In the genomic region with DNA sequence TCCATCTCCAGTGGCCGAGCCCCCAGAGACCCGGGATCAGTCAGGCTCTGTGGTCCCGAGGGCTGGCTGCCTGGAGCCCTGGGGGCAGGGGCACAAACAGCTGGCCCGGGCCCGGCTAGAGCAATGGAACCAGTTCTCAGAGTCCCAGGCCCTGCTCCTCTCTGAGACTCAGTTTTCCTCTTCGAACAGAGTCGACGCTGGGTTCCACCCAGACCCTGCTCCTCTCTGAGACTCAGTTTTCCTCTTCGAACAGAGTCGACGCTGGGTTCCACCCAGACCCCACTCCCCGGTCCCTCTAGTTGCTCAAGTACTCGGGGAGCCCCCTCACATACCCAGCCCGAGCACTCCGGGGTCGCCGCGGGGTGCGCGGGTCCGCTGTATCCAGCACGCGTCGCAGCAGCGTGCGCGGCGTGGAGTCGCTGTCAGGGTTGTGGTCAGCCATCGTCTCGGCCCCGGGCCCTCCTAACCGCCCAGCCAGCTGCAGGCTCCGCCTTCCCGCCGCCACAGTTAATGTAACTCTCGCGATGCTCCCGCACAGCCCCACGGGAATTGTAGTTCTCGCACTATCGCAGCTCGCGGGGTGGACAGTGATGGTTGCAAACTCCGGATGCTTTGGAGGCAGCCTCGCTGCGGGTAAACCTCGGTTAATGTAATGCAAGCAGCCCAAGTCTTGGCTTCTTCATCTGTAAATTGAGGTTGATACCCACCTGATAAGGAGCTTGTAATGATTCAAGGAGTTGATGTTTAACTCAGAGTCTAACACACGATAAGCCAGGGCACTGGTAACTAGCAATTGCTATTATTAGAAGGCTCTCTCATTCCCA, we compare ENCODE assay signal across 8 cellular contexts. TPM values are rescaled to one million over a fixed set of nuclear protein-coding genes. Genes with fewer than 3 reads are reported as not detected.
A peak's percentile ranks its signal among the peaks of the same experiment; 100 is the strongest.
DNase-seq lines count a peak whose midpoint lies in the region; ATAC-seq, FAIRE-seq and TF ChIP-seq lines count a peak whose summit lies in the region.

No MANE protein-coding gene starts in this region.

- H3K27me3 Mint-ChIP-seq in activated naive CD8-positive, alpha-beta T cell, result no peaks in the 10 kb centered on the region

- intact Hi-C loops in Right ventricle myocardium inferior (cut with DNase I) (no loop called here), pancreas (cut with DNase I) (no loop called here), tibial artery (cut with DNase I; ENCODE audit: low total_unique reads) (loop anchor here (5.0 to 10.0 kb wide), 2 partner anchors 51 to 94 kb away; a partner anchor contains a TSS)

- H3K4me1 ChIP-seq in pancreas (peaks cover 0 to 7% (median 5%) of the 10 kb centered on the region in 3 donors), tibial artery (peaks cover 0 to 19% (median 16%) of the 10 kb centered on the region in 4 donors)

- DNase-seq in NCI-H1092 (lab: John Stamatoyannopoulos, UW), result peak; percentile 86
- peak; percentile 98 for DNase-seq in Right ventricle myocardium inferior (ENCODE audit: missing footprints)
- peak; percentile 85 to 95 (median 92) for DNase-seq in pancreas
- peak; percentile 95 to 97 for DNase-seq in tibial artery

- no peak for FAIRE-seq in pancreas (lab: Jason Lieb, UNC)

- peak; percentile 79 for TF ChIP-seq POLR2A in GM10847 (IDR thresholded peaks at IDR 0.05; ENCODE audit: extremely low read depth, insufficient read length)

- H3K36me3 ChIP-seq in pancreas (peaks cover 0 to 20% (median 12%) of the 10 kb centered on the region in 3 donors), tibial artery (peaks cover 19 to 36% (median 36%) of the 10 kb centered on the region in 3 donors)

- H3K27ac ChIP-seq in pancreas (no peak overlapping the region), tibial artery (peak overlapping the region; percentile 78 to 88)

- no peaks in the 10 kb centered on the region for H3K9me3 Mint-ChIP-seq in activated naive CD8-positive, alpha-beta T cell (ENCODE audit: low read depth)

- TF ChIP-seq CTCF in pancreas (IDR thresholded peaks at IDR 0.05), result no peak
- no peak for TF ChIP-seq CTCF in tibial artery (IDR thresholded peaks at IDR 0.05)

- H3K27ac Mint-ChIP-seq in activated naive CD8-positive, alpha-beta T cell, result peak overlapping the region; percentile 81

- peak; percentile 95 for ATAC-seq in HG02610 (IDR thresholded peaks at IDR 0.05; ENCODE audit: unreplicated experiment)
- peak; percentile 99 for ATAC-seq in SK-N-SH treated with all-trans-retinoic acid at 6 μM for 48 hours
- peak; percentile 97 for ATAC-seq in Right ventricle myocardium inferior
- ATAC-seq in pancreas, result peak; percentile 99 to 100 (median 100)

- H3K27me3 ChIP-seq in pancreas (no peaks in the 10 kb centered on the region), tibial artery (no peaks in the 10 kb centered on the region)

- peaks cover 3% of the 10 kb centered on the region for H3K36me3 Mint-ChIP-seq in activated naive CD8-positive, alpha-beta T cell

- H3K4me3 Mint-ChIP-seq in activated naive CD8-positive, alpha-beta T cell, result peak overlapping the region; percentile 88

- H3K9me3 ChIP-seq in pancreas, result no peaks in the 10 kb centered on the region
- H3K9me3 ChIP-seq in tibial artery, result no peaks in the 10 kb centered on the region

- H3K4me3 ChIP-seq in pancreas (peak overlapping the region; percentile 65 to 74 (median 70)), tibial artery (peak overlapping the region; percentile 76 to 82)

- H3K4me1 Mint-ChIP-seq in activated naive CD8-positive, alpha-beta T cell (ENCODE audit: low read depth), result peaks cover 15% of the 10 kb centered on the region

- 0 to 1% methylated on average over 48 to 49 of the region's 49 CpGs for WGBS in pancreas, 2 donors

TF ChIP-seq in SK-N-SH treated with all-trans-retinoic acid at 6 μM for 48 hours, 23 proteins besides CTCF, POLR2A, EP300 and RAD21:
- TF ChIP-seq ESRRG (CRISPR knock-in tag; IDR thresholded peaks at IDR 0.05) (no peak), SNAI2 (CRISPR knock-in tag; IDR thresholded peaks at IDR 0.05) (no peak), TCF4 (CRISPR knock-in tag; IDR thresholded peaks at IDR 0.05; ENCODE audit: borderline replicate concordance) (no peak), ZC3H10 (CRISPR knock-in tag; IDR thresholded peaks at IDR 0.05) (no peak), ZFP3 (CRISPR knock-in tag; IDR thresholded peaks at IDR 0.05) (no peak), RARB (CRISPR knock-in tag; IDR thresholded peaks at IDR 0.05) (no peak), OSR1 (CRISPR knock-in tag; IDR thresholded peaks at IDR 0.05) (no peak), ZFP30 (CRISPR knock-in tag; IDR thresholded peaks at IDR 0.05) (no peak), TOX (CRISPR knock-in tag; IDR thresholded peaks at IDR 0.05; ENCODE audit: borderline replicate concordance) (no peak), ARNTL (CRISPR knock-in tag; IDR thresholded peaks at IDR 0.05; ENCODE audit: borderline replicate concordance, low read depth) (no peak), CSDC2 (CRISPR knock-in tag; IDR thresholded peaks at IDR 0.05) (no peak), ZNF565 (CRISPR knock-in tag; conservative IDR thresholded peaks at IDR 0.05; ENCODE audit: low read depth) (no peak)
- TF ChIP-seq, protein P1, sequence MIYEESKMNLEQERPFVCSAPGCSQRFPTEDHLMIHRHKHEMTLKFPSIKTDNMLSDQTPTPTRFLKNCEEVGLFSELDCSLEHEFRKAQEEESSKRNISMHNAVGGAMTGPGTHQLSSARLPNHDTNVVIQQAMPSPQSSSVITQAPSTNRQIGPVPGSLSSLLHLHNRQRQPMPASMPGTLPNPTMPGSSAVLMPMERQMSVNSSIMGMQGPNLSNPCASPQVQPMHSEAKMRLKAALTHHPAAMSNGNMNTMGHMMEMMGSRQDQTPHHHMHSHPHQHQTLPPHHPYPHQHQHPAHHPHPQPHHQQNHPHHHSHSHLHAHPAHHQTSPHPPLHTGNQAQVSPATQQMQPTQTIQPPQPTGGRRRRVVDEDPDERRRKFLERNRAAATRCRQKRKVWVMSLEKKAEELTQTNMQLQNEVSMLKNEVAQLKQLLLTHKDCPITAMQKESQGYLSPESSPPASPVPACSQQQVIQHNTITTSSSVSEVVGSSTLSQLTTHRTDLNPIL (CRISPR knock-in tag; IDR thresholded peaks at IDR 0.05; ENCODE audit: low read depth), result no peak
- TF ChIP-seq, protein P2, sequence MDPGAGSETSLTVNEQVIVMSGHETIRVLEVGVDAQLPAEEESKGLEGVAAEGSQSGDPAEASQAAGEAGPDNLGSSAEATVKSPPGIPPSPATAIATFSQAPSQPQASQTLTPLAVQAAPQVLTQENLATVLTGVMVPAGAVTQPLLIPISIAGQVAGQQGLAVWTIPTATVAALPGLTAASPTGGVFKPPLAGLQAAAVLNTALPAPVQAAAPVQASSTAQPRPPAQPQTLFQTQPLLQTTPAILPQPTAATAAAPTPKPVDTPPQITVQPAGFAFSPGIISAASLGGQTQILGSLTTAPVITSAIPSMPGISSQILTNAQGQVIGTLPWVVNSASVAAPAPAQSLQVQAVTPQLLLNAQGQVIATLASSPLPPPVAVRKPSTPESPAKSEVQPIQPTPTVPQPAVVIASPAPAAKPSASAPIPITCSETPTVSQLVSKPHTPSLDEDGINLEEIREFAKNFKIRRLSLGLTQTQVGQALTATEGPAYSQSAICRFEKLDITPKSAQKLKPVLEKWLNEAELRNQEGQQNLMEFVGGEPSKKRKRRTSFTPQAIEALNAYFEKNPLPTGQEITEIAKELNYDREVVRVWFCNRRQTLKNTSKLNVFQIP (CRISPR knock-in tag; IDR thresholded peaks at IDR 0.05; ENCODE audit: borderline replicate concordance, low read depth), result no peak
- TF ChIP-seq, protein P3, sequence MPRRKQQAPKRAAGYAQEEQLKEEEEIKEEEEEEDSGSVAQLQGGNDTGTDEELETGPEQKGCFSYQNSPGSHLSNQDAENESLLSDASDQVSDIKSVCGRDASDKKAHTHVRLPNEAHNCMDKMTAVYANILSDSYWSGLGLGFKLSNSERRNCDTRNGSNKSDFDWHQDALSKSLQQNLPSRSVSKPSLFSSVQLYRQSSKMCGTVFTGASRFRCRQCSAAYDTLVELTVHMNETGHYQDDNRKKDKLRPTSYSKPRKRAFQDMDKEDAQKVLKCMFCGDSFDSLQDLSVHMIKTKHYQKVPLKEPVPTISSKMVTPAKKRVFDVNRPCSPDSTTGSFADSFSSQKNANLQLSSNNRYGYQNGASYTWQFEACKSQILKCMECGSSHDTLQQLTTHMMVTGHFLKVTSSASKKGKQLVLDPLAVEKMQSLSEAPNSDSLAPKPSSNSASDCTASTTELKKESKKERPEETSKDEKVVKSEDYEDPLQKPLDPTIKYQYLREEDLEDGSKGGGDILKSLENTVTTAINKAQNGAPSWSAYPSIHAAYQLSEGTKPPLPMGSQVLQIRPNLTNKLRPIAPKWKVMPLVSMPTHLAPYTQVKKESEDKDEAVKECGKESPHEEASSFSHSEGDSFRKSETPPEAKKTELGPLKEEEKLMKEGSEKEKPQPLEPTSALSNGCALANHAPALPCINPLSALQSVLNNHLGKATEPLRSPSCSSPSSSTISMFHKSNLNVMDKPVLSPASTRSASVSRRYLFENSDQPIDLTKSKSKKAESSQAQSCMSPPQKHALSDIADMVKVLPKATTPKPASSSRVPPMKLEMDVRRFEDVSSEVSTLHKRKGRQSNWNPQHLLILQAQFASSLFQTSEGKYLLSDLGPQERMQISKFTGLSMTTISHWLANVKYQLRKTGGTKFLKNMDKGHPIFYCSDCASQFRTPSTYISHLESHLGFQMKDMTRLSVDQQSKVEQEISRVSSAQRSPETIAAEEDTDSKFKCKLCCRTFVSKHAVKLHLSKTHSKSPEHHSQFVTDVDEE (CRISPR knock-in tag; IDR thresholded peaks at IDR 0.05), result no peak

RNA-seq across cellular contexts. Expression of a gene that starts 8.5 kb away (rescaled TPM):
- total RNA-seq in Right ventricle myocardium inferior (32.3 TPM), pancreas (10 to 100 TPM; 10.9 to 16.5 (median 14.3) TPM)
- polyA plus RNA-seq in pancreas, result 10 to 100 TPM in 1 of 2 donors, 1 to 10 TPM in 1; 5.1 to 13.7 TPM

RNA-seq across cellular contexts. Expression of a gene that starts 13.1 kb away (rescaled TPM):
- total RNA-seq in Right ventricle myocardium inferior, result 86.6 TPM
- total RNA-seq in pancreas, result 10 to 100 TPM; 25.8 to 51.4 (median 36.5) TPM
- 10 to 100 TPM; 63.0 to 69.1 TPM for polyA plus RNA-seq in pancreas

RNA-seq across cellular contexts. Expression of a gene that starts 13.9 kb away (rescaled TPM):
- total RNA-seq in Right ventricle myocardium inferior (21.3 TPM), pancreas (10 to 100 TPM; 19.6 to 37.0 (median 27.7) TPM)
- polyA plus RNA-seq in pancreas, result 100 to 1,000 TPM; 142 to 143 TPM

RNA-seq across cellular contexts. Expression of a gene that starts 26.9 kb away (rescaled TPM):
- total RNA-seq in Right ventricle myocardium inferior (0.41 TPM), pancreas (1 to 10 TPM in 2 of 6 donors, under 1 TPM in 4; 0.25 to 1.5 (median 0.96) TPM)
- 10 to 100 TPM in 1 of 2 donors, 1 to 10 TPM in 1; 5.8 to 11.1 TPM for polyA plus RNA-seq in pancreas

RNA-seq across cellular contexts. Expression of a gene that starts 27.3 kb away (rescaled TPM):
- total RNA-seq in Right ventricle myocardium inferior (11.1 TPM), pancreas (10 to 100 TPM in 4 of 6 donors, 1 to 10 TPM in 2; 8.7 to 15.4 (median 11.3) TPM)
- polyA plus RNA-seq in pancreas, result 10 to 100 TPM; 11.4 to 11.8 TPM

Comparison
In these comparisons a context has a peak if more than half of its experiments do, and no peak if none do; other contexts are left out.
1. H3K27ac ChIP-seq: peak in tibial artery (2 of 2); none in pancreas (0 of 4).
2. Peak in every context shown above with its lines, with median percentiles within 50 percentile points of each other: ATAC-seq and DNase-seq.